8 cellular contexts compared by ENCODE assay signal in genomic region chr14:91980157-91980556, GRCh38. TPM values are rescaled to one million over a fixed set of nuclear protein-coding genes. Genes with fewer than 3 reads are reported as not detected.
DNase-seq lines count a peak whose midpoint lies in the region; ATAC-seq and TF ChIP-seq lines count a peak whose summit lies in the region.

No MANE protein-coding gene starts in this region.

- no peak overlapping the region for H3K4me3 ChIP-seq in endodermal cell (ENCODE audit: low read length)

- H3K27me3 Mint-ChIP-seq in CD14-positive monocyte (ENCODE audit: low read depth in 3 of 3) (no peaks in the 10 kb centered on the region), endodermal cell (ENCODE audit: insufficient read depth) (no peaks in the 10 kb centered on the region)

- H3K9ac ChIP-seq in endodermal cell (ENCODE audit: extremely low read depth, low read length, poor library complexity, severe bottlenecking) = no peak overlapping the region

- H3K9me3 ChIP-seq in endodermal cell (ENCODE audit: control insufficient read depth, low read length) = no peaks in the 10 kb centered on the region

- no peak overlapping the region for H3K27ac ChIP-seq in endodermal cell (ENCODE audit: low read depth, low read length)
- no peak overlapping the region for H3K27ac ChIP-seq in substantia nigra (ENCODE audit: low read depth, low read length, poor library complexity, severe bottlenecking)

- ATAC-seq in GM21447 (IDR thresholded peaks at IDR 0.05; ENCODE audit: unreplicated experiment) = peak; percentile 50
- ATAC-seq in HG03135 (IDR thresholded peaks at IDR 0.05; ENCODE audit: unreplicated experiment) = no peak

- H3K4me1 Mint-ChIP-seq in CD14-positive monocyte = peaks cover 9% of the 10 kb centered on the region
- H3K4me1 Mint-ChIP-seq in endodermal cell = no peaks in the 10 kb centered on the region

- no peak for TF ChIP-seq CTCF in CD14-positive monocyte (IDR thresholded peaks at IDR 0.05)
- TF ChIP-seq CTCF in endodermal cell (conservative IDR thresholded peaks at IDR 0.05) = no peak

- H3K36me3 Mint-ChIP-seq in CD14-positive monocyte = peaks cover 49 to 70% of the 10 kb centered on the region in 2 donors
- peaks cover 45% of the 10 kb centered on the region for H3K36me3 Mint-ChIP-seq in endodermal cell (ENCODE audit: low read depth)

- intact Hi-C loops in CD14-positive monocyte (cut with micrococcal nuclease) = no loop called here

- no peak overlapping the region for H3K4me3 Mint-ChIP-seq in CD14-positive monocyte
- no peak overlapping the region for H3K4me3 Mint-ChIP-seq in endodermal cell

- H3K36me3 ChIP-seq in endodermal cell (ENCODE audit: control insufficient read depth, insufficient read depth, low read length) = peaks cover 12% of the 10 kb centered on the region

- no peaks in the 10 kb centered on the region for H3K4me1 ChIP-seq in endodermal cell (ENCODE audit: control insufficient read depth, insufficient read depth, low read length)

- no peaks in the 10 kb centered on the region for H3K27me3 ChIP-seq in endodermal cell (ENCODE audit: control insufficient read depth, insufficient read depth, low read length, poor library complexity, severe bottlenecking)

- peak overlapping the region in 6 of 7 donors; percentile 33 to 85 (median 68) for H3K27ac Mint-ChIP-seq in CD14-positive monocyte
- H3K27ac Mint-ChIP-seq in endodermal cell = no peak overlapping the region

- H3K9me3 Mint-ChIP-seq in CD14-positive monocyte = peaks cover 0 to 2% (median 0%) of the 10 kb centered on the region in 7 donors
- no peaks in the 10 kb centered on the region for H3K9me3 Mint-ChIP-seq in endodermal cell

- DNase-seq in CD14-positive monocyte (ENCODE audit: low spot score) (no peak), NCI-H226 (peak; percentile 89), erythroblast (lab: John Stamatoyannopoulos, UW) (peak; percentile 34 to 52), endodermal cell (no peak), substantia nigra (lab: John Stamatoyannopoulos, UW) (no peak)
- DNase-seq in activated CD4-positive, CD25-positive, alpha-beta regulatory T cell treated with anti-CD3 and anti-CD28 coated beads, Interleukin-2, amount 50 U/mL, for 72 hours = no peak

- TF ChIP-seq POLR2A in erythroblast (IDR thresholded peaks at IDR 0.05; ENCODE audit: low read length) = no peak

RNA-seq across cellular contexts. Expression of gene FBLN5, which starts 32.7 kb away (rescaled TPM):
- under 1 TPM in 1 of 2 donors, not detected in 1; 0.16 TPM for polyA plus RNA-seq in CD14-positive monocyte
- 1 to 10 TPM; 4.0 to 4.8 TPM for total RNA-seq in endodermal cell
- 4.0 TPM for polyA plus RNA-seq in endodermal cell (2013, experiment 1 of 2)
- 3.8 TPM for polyA plus RNA-seq in endodermal cell (2013, experiment 2 of 2)

RNA-seq across cellular contexts. Expression of gene TRIP11, which starts 59.7 kb away (rescaled TPM):
- polyA plus RNA-seq in CD14-positive monocyte = 10 to 100 TPM; 13.4 to 15.6 TPM
- total RNA-seq in endodermal cell = 10 to 100 TPM; 39.0 to 40.8 TPM
- 16.8 TPM for polyA plus RNA-seq in endodermal cell (2013, experiment 1 of 2)
- 20.9 TPM for polyA plus RNA-seq in endodermal cell (2013, experiment 2 of 2)

Comparison
In these comparisons a context has a peak if more than half of its experiments do, and no peak if none do; other contexts are left out.
1. DNase-seq: peak in NCI-H226 (single experiment) and erythroblast (2 of 2); none in CD14-positive monocyte (single experiment), endodermal cell (single experiment), activated CD4-positive, CD25-positive, alpha-beta regulatory T cell treated with anti-CD3 and anti-CD28 coated beads, Interleukin-2, amount 50 U/mL, for 72 hours (single experiment) and substantia nigra (0 of 49).